In genomic region chrX:144293229-144293628, GRCh38 we compare ENCODE assay signal across 21 cellular contexts.
DNase-seq lines count a peak whose midpoint lies in the region; ATAC-seq, FAIRE-seq and TF ChIP-seq lines count a peak whose summit lies in the region.
"Had no signal": no experiment of that assay in that cellular context is flagged by ENCODE, and none has a peak within 500 bp of the region (broad histone marks: within the 10 kb centered on the region; RNA-seq: fewer than 3 reads in every experiment).

No MANE protein-coding gene starts in this region.

- WGBS in mammary epithelial cell (ENCODE audit: low coverage, missing lambda C conversion rate), result 37% methylated on average over 2 of the region's 2 CpGs

- BruUV-seq in mammary epithelial cell (replicated peaks; lab: Mats Ljungman, UMichigan), result no TSS peak

- TF ChIP-seq CTCF in mammary epithelial cell (conservative IDR thresholded peaks at IDR 0.05 in 1 of 2, IDR thresholded peaks at IDR 0.05 in 1 of 2; ENCODE audit: extremely low read depth in 1 of 2, insufficient read depth in 1 of 2, low read depth in 1 of 2, low read length in 2 of 2), result no peak

- DNase-seq in HT1080 (ENCODE audit: low read depth), result peak; percentile 45
- peak; percentile 16 for DNase-seq in MG63
- peak; percentile 39 for DNase-seq in mammary epithelial cell
- DNase-seq in erythroblast (lab: John Stamatoyannopoulos, UW), result no peak
- DNase-seq in GM19238 (ENCODE audit: insufficient read length, low spot score), result no peak
- DNase-seq in urothelium cell line (ENCODE audit: low spot score), result no peak
- DNase-seq in AG20443 (ENCODE audit: low spot score), result no peak
- DNase-seq: Caco-2; CD4-positive, CD25-positive, alpha-beta regulatory T cell; CD8-positive, alpha-beta T cell; DMS153; DND-41; GDM1; GOT3; HFFc6 had no signal

- H2AFZ ChIP-seq in mammary epithelial cell (ENCODE audit: low read depth, low read length), result no peak overlapping the region

- peak; percentile 59 for ATAC-seq in esophagus mucosa
- ATAC-seq: CD8-positive, alpha-beta T cell; GM12878 had no signal

- intact Hi-C loops in mammary epithelial cell (cut with micrococcal nuclease), result no loop called here

- H3K79me2 ChIP-seq in mammary epithelial cell (ENCODE audit: insufficient read depth, low read length), result no peaks in the 10 kb centered on the region

- no peaks in the 10 kb centered on the region for H3K9me3 ChIP-seq in MG63
- peaks cover 15% of the 10 kb centered on the region for H3K9me3 ChIP-seq in mammary epithelial cell (replicated peaks; ENCODE audit: insufficient read depth, low read length)
- H3K9me3 ChIP-seq: Caco-2, HAP-1 had no signal

- H3K4me1 ChIP-seq in mammary epithelial cell (ENCODE audit: insufficient read depth, low read length), result no peaks in the 10 kb centered on the region
- H3K4me1 ChIP-seq: BLaER1, Caco-2, HAP-1 had no signal

- no peaks in the 10 kb centered on the region for H4K20me1 ChIP-seq in mammary epithelial cell (ENCODE audit: insufficient read depth, low read length)
- H4K20me1 ChIP-seq: BLaER1 had no signal

- no peak overlapping the region for H3K4me2 ChIP-seq in mammary epithelial cell (ENCODE audit: insufficient read depth, low read depth, low read length)
- H3K4me2 ChIP-seq: BLaER1 had no signal

- H3K27me3 ChIP-seq in MG63 (no peaks in the 10 kb centered on the region), mammary epithelial cell (ENCODE audit: insufficient read depth, low read length) (no peaks in the 10 kb centered on the region)

- H3K4me3 ChIP-seq in MG63, result no peak overlapping the region
- H3K4me3 ChIP-seq in mammary epithelial cell (replicated peaks in 1 of 3; ENCODE audit: insufficient read depth in 1 of 3, low read depth in 2 of 3, low read length in 3 of 3), result no peak overlapping the region
- H3K4me3 ChIP-seq: BLaER1, GM12878, HAP-1 had no signal

- CTCF ChIA-PET in mammary epithelial cell (lab: Charles Lee; ENCODE audit: low non-redundant PET), result no interaction called here

- no peak for TF ChIP-seq POLR2A in erythroblast (IDR thresholded peaks at IDR 0.05; ENCODE audit: low read length)

- no peak for FAIRE-seq in urothelium cell line (lab: Jason Lieb, UNC)
- FAIRE-seq: GM12878, H54 had no signal

- dilution Hi-C loops in mammary epithelial cell (cut with HindIII; ENCODE audit: low sequenced_read_pairs), result no loop called here

- H3K27ac ChIP-seq in mammary epithelial cell (ENCODE audit: insufficient read depth, low read depth, low read length), result no peak overlapping the region
- H3K27ac ChIP-seq: BLaER1, C4-2B had no signal

- no peaks in the 10 kb centered on the region for H3K36me3 ChIP-seq in MG63
- H3K36me3 ChIP-seq in mammary epithelial cell (ENCODE audit: insufficient read depth, low read length), result no peaks in the 10 kb centered on the region
- H3K36me3 ChIP-seq: BLaER1, HAP-1 had no signal

- in situ Hi-C loops in mammary epithelial cell (cut with MboI; ENCODE audit: low sequenced_read_pairs in 2 of 2), result no loop called here

- no peak overlapping the region for H3K9ac ChIP-seq in mammary epithelial cell (ENCODE audit: insufficient read depth, low read length)
- H3K9ac ChIP-seq: BLaER1 had no signal

Comparison
In these comparisons a context has a peak if more than half of its experiments do, and no peak if none do; other contexts are left out.
1. DNase-seq: peak in HT1080 (single experiment), MG63 (single experiment) and mammary epithelial cell (single experiment); none in erythroblast (0 of 2), GM19238 (single experiment), urothelium cell line (single experiment) and AG20443 (single experiment).